In genomic region chr3:126160243-126161210, GRCh38 we compare ENCODE assay signal across 1 cellular context.
TF ChIP-seq lines count a peak whose summit lies in the region.

No MANE protein-coding gene starts in this region.

TF ChIP-seq in WTC11, 78 proteins besides CTCF, POLR2A, EP300 and RAD21 (continued from another document):
- TF ChIP-seq SMAD3 (CRISPR knock-in tag; IDR thresholded peaks at IDR 0.05; ENCODE audit: borderline replicate concordance) (no peak), GABPB1 (CRISPR knock-in tag; IDR thresholded peaks at IDR 0.05) (no peak), ERG (CRISPR knock-in tag; IDR thresholded peaks at IDR 0.05) (no peak), NR1H2 (CRISPR knock-in tag; IDR thresholded peaks at IDR 0.05) (no peak), RORB (CRISPR knock-in tag; IDR thresholded peaks at IDR 0.05) (no peak)
- TF ChIP-seq, protein P1, sequence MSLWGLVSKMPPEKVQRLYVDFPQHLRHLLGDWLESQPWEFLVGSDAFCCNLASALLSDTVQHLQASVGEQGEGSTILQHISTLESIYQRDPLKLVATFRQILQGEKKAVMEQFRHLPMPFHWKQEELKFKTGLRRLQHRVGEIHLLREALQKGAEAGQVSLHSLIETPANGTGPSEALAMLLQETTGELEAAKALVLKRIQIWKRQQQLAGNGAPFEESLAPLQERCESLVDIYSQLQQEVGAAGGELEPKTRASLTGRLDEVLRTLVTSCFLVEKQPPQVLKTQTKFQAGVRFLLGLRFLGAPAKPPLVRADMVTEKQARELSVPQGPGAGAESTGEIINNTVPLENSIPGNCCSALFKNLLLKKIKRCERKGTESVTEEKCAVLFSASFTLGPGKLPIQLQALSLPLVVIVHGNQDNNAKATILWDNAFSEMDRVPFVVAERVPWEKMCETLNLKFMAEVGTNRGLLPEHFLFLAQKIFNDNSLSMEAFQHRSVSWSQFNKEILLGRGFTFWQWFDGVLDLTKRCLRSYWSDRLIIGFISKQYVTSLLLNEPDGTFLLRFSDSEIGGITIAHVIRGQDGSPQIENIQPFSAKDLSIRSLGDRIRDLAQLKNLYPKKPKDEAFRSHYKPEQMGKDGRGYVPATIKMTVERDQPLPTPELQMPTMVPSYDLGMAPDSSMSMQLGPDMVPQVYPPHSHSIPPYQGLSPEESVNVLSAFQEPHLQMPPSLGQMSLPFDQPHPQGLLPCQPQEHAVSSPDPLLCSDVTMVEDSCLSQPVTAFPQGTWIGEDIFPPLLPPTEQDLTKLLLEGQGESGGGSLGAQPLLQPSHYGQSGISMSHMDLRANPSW (CRISPR knock-in tag; conservative IDR thresholded peaks at IDR 0.05; ENCODE audit: low read depth): no peak
